Comparison of ENCODE assay signal across 24 cellular contexts in genomic region chr6:105669232-105669631, GRCh38.
"Had no signal": no experiment of that assay in that cellular context is flagged by ENCODE, and none has a peak within 500 bp of the region (broad histone marks: within the 10 kb centered on the region; RNA-seq: fewer than 3 reads in every experiment).

No MANE protein-coding gene starts in this region.

- H3K4me1 Mint-ChIP-seq: brain, T-cell had no signal

- H3K36me3 ChIP-seq: cardiac muscle cell had no signal

- H3K4me3 Mint-ChIP-seq: activated CD4-positive, alpha-beta T cell treated with anti-CD3 and anti-CD28 coated beads for 36 hours; activated CD8-positive, alpha-beta T cell treated with anti-CD3 and anti-CD28 coated beads, Interleukin-2, amount 10 ng/mL, durations not matched to agents 7 days and 5 days; activated naive CD4-positive, alpha-beta T cell treated with anti-CD3 and anti-CD28 coated beads for 36 hours; activated naive CD8-positive, alpha-beta T cell; activated T-cell treated with anti-CD3 and anti-CD28 coated beads, Interleukin-2, amount 50 U/mL, for 24 hours; brain; T-cell had no signal

- H3K4me2 ChIP-seq: KMS-11 had no signal

- FAIRE-seq: astrocyte, RCC 7860 had no signal

- H3K27ac Mint-ChIP-seq: activated CD4-positive, alpha-beta T cell treated with anti-CD3 and anti-CD28 coated beads for 36 hours; activated CD8-positive, alpha-beta T cell treated with anti-CD3 and anti-CD28 coated beads, Interleukin-2, amount 10 ng/mL, durations not matched to agents 7 days and 5 days; activated naive CD4-positive, alpha-beta T cell treated with anti-CD3 and anti-CD28 coated beads for 36 hours; activated naive CD8-positive, alpha-beta T cell; activated T-cell treated with anti-CD3 and anti-CD28 coated beads, Interleukin-2, amount 50 U/mL, for 24 hours; brain; T-cell had no signal

- DNase-seq: activated CD4-positive, alpha-beta T cell treated with anti-CD3 and anti-CD28 coated beads for 36 hours; activated CD8-positive, alpha-beta memory T cell treated with anti-CD3 and anti-CD28 coated beads, Interleukin-2, amount 50 U/mL, for 48 hours; activated CD8-positive, alpha-beta T cell treated with anti-CD3 and anti-CD28 coated beads, Interleukin-2, amount 10 ng/mL, durations not matched to agents 7 days and 5 days; activated gamma-delta T cell; activated naive CD4-positive, alpha-beta T cell treated with anti-CD3 and anti-CD28 coated beads for 36 hours; activated T-cell treated with anti-CD3 and anti-CD28 coated beads, Interleukin-2, amount 50 U/mL, for 24 hours; amygdala; MM.1S; NCI-H1105; NCI-H1436; NCI-H187 treated with DMSO at 0.1 percent for 48 hours; NCI-H2081 treated with DMSO at 0.1 percent for 48 hours; NCI-H226; NCI-H526 treated with DMSO at 0.1 percent for 48 hours; SHP77 treated with DMSO at 0.1 percent for 48 hours; T-cell; T-helper 2 cell had no signal

- H3K4me3 ChIP-seq: cardiac muscle cell had no signal

- H3K36me3 Mint-ChIP-seq: brain, T-cell had no signal

- H3K27me3 ChIP-seq: cardiac muscle cell had no signal

- H3K27ac ChIP-seq: cardiac muscle cell, KMS-11, VCaP had no signal

- H3K9ac ChIP-seq: KMS-11 had no signal

- ATAC-seq: activated CD4-positive, alpha-beta T cell treated with anti-CD3 and anti-CD28 coated beads for 36 hours; activated CD8-positive, alpha-beta T cell treated with anti-CD3 and anti-CD28 coated beads, Interleukin-2, amount 10 ng/mL, durations not matched to agents 7 days and 5 days; T-cell had no signal
